In genomic region chr15:63063877-63064409, GRCh38 we compare ENCODE assay signal across 30 cellular contexts. TPM values are rescaled to one million over a fixed set of nuclear protein-coding genes. Genes with fewer than 3 reads are reported as not detected.
A peak's percentile ranks its signal among the peaks of the same experiment; 100 is the strongest.
DNase-seq lines count a peak whose midpoint lies in the region; ATAC-seq and TF ChIP-seq lines count a peak whose summit lies in the region.
"Had no signal": no experiment of that assay in that cellular context is flagged by ENCODE, and none has a peak within 500 bp of the region (broad histone marks: within the 10 kb centered on the region; RNA-seq: fewer than 3 reads in every experiment).

No MANE protein-coding gene starts in this region.

- peak overlapping the region; percentile 69 for H3K27ac Mint-ChIP-seq in osteocyte (ENCODE audit: unreplicated experiment)
- H3K27ac Mint-ChIP-seq in nephron progenitor cell, result no peak overlapping the region
- H3K27ac Mint-ChIP-seq: activated CD8-positive, alpha-beta memory T cell treated with anti-CD3 and anti-CD28 coated beads, Interleukin-2, amount 10 ng/mL, durations not matched to agents 7 days and 5 days; activated naive CD8-positive, alpha-beta T cell treated with anti-CD3 and anti-CD28 coated beads, Interleukin-2, amount 50 U/mL, for 24 hours; endodermal cell; stimulated activated naive CD8-positive, alpha-beta T cell treated with anti-CD3 and anti-CD28 coated beads, Interleukin-15, amount 100 ng/mL, for 72 hours; T-helper 1 cell treated with Interleukin-12 subunit alpha and Interleukin-12 subunit beta and Interleukin-4 antibody, amounts not matched to agents 30 μg/mL and 1 μg/mL, for 36 hours had no signal

- TF ChIP-seq CTCF in cardiac muscle cell (IDR thresholded peaks at IDR 0.05; ENCODE audit: low read depth, low read length), result no peak
- TF ChIP-seq CTCF in esophagus squamous epithelium (IDR thresholded peaks at IDR 0.05), result no peak
- TF ChIP-seq CTCF in osteocyte (IDR thresholded peaks at IDR 0.05), result no peak
- TF ChIP-seq CTCF in nephron progenitor cell (IDR thresholded peaks at IDR 0.05), result no peak

- H3K36me3 Mint-ChIP-seq in osteocyte (ENCODE audit: unreplicated experiment) (peaks cover 91% of the 10 kb centered on the region), nephron progenitor cell (ENCODE audit: low read depth) (peaks cover 90% of the 10 kb centered on the region)
- H3K36me3 Mint-ChIP-seq: activated CD8-positive, alpha-beta memory T cell treated with anti-CD3 and anti-CD28 coated beads, Interleukin-2, amount 10 ng/mL, durations not matched to agents 7 days and 5 days had no signal

- H3K4me1 ChIP-seq in cardiac muscle cell (ENCODE audit: low read depth) (peaks cover 51% of the 10 kb centered on the region), esophagus squamous epithelium (peaks cover 0 to 23% (median 0%) of the 10 kb centered on the region in 3 donors)
- H3K4me1 ChIP-seq: Caco-2, foreskin keratinocyte had no signal

- intact Hi-C loops in left cardiac atrium (cut with DNase I), result no loop called here
- intact Hi-C loops in esophagus squamous epithelium (cut with DNase I), result no loop called here

- TF ChIP-seq POLR2A in esophagus squamous epithelium (IDR thresholded peaks at IDR 0.05), result no peak

- H3K4me3 ChIP-seq in cardiac muscle cell, result no peak overlapping the region
- no peak overlapping the region for H3K4me3 ChIP-seq in esophagus squamous epithelium
- H3K4me3 ChIP-seq: lung, mucosa of descending colon, thyroid gland had no signal

- ATAC-seq in left cardiac atrium, result no peak
- ATAC-seq in GM18861 (IDR thresholded peaks at IDR 0.05; ENCODE audit: unreplicated experiment), result no peak
- ATAC-seq: activated CD4-positive, CD25-positive, alpha-beta regulatory T cell treated with anti-CD3 and anti-CD28 coated beads, Interleukin-2, amount 50 U/mL, for 24 hours; activated CD8-positive, alpha-beta memory T cell treated with anti-CD3 and anti-CD28 coated beads, Interleukin-2, amount 10 ng/mL, durations not matched to agents 7 days and 5 days; activated naive CD8-positive, alpha-beta T cell treated with anti-CD3 and anti-CD28 coated beads, Interleukin-2, amount 50 U/mL, for 24 hours; esophagus mucosa; foreskin keratinocyte; mucosa of descending colon; right cardiac atrium; stimulated activated naive CD8-positive, alpha-beta T cell treated with anti-CD3 and anti-CD28 coated beads, Interleukin-15, amount 100 ng/mL, for 72 hours had no signal

- H3K4me3 Mint-ChIP-seq in osteocyte (ENCODE audit: unreplicated experiment), result no peak overlapping the region
- no peak overlapping the region for H3K4me3 Mint-ChIP-seq in nephron progenitor cell
- H3K4me3 Mint-ChIP-seq: activated CD8-positive, alpha-beta memory T cell treated with anti-CD3 and anti-CD28 coated beads, Interleukin-2, amount 10 ng/mL, durations not matched to agents 7 days and 5 days; activated naive CD8-positive, alpha-beta T cell treated with anti-CD3 and anti-CD28 coated beads, Interleukin-2, amount 50 U/mL, for 24 hours; CD14-positive monocyte; central memory CD8-positive, alpha-beta T cell; endodermal cell; neural crest cell; stimulated activated naive CD8-positive, alpha-beta T cell treated with anti-CD3 and anti-CD28 coated beads, Interleukin-15, amount 100 ng/mL, for 72 hours; T-helper 1 cell treated with Interleukin-12 subunit alpha and Interleukin-12 subunit beta and Interleukin-4 antibody, amounts not matched to agents 30 μg/mL and 1 μg/mL, for 36 hours had no signal

- DNase-seq in cardiac muscle cell (ENCODE audit: low read depth in 1 of 2, low spot score in 1 of 2) (no peak), left cardiac atrium (no peak), esophagus squamous epithelium (lab: John Stamatoyannopoulos, UW) (no peak), osteocyte (ENCODE audit: extremely low spot score, unreplicated experiment) (no peak), nephron progenitor cell (no peak), HK-2 (ENCODE audit: unreplicated experiment) (no peak), amygdala (lab: John Stamatoyannopoulos, UW) (no peak)
- DNase-seq: activated CD4-positive, alpha-beta T cell treated with anti-CD3 and anti-CD28 coated beads, Interleukin-2, amount 50 U/mL, for 4 hours; activated CD8-positive, alpha-beta memory T cell treated with anti-CD3 and anti-CD28 coated beads, Interleukin-2, amount 10 ng/mL, durations not matched to agents 7 days and 5 days; activated naive CD4-positive, alpha-beta T cell; activated naive CD8-positive, alpha-beta T cell treated with anti-CD3 and anti-CD28 coated beads, Interleukin-2, amount 50 U/mL, for 24 hours; Caco-2; endodermal cell; foreskin keratinocyte; mucosa of descending colon; NCI-H1105; NCI-H187; right cardiac atrium; stimulated activated CD4-positive, alpha-beta T cell treated with anti-CD3 and anti-CD28 coated beads, Interleukin-12 subunit alpha, Interleukin-12 subunit beta, amount 100 ng/mL, for 4 hours; stimulated activated CD4-positive, alpha-beta T cell treated with anti-CD3 and anti-CD28 coated beads, Interleukin-2, amount 100 ng/mL, for 48 hours; stimulated activated naive CD8-positive, alpha-beta T cell treated with anti-CD3 and anti-CD28 coated beads, Interleukin-15, amount 100 ng/mL, for 72 hours; thyroid gland had no signal

- 88% methylated on average over 13 of the region's 13 CpGs for WGBS in esophagus squamous epithelium, 2 donors

- no peaks in the 10 kb centered on the region for H3K27me3 Mint-ChIP-seq in osteocyte (ENCODE audit: unreplicated experiment)
- H3K27me3 Mint-ChIP-seq in nephron progenitor cell (ENCODE audit: low read depth, poor library complexity), result no peaks in the 10 kb centered on the region
- H3K27me3 Mint-ChIP-seq: activated CD8-positive, alpha-beta memory T cell treated with anti-CD3 and anti-CD28 coated beads, Interleukin-2, amount 10 ng/mL, durations not matched to agents 7 days and 5 days; activated naive CD8-positive, alpha-beta T cell treated with anti-CD3 and anti-CD28 coated beads, Interleukin-2, amount 50 U/mL, for 24 hours; central memory CD8-positive, alpha-beta T cell; stimulated activated naive CD8-positive, alpha-beta T cell treated with anti-CD3 and anti-CD28 coated beads, Interleukin-15, amount 100 ng/mL, for 72 hours had no signal

- H3K9me3 Mint-ChIP-seq in osteocyte (ENCODE audit: unreplicated experiment) (no peaks in the 10 kb centered on the region), nephron progenitor cell (no peaks in the 10 kb centered on the region)
- H3K9me3 Mint-ChIP-seq: activated naive CD8-positive, alpha-beta T cell treated with anti-CD3 and anti-CD28 coated beads, Interleukin-2, amount 50 U/mL, for 24 hours; CD14-positive monocyte; central memory CD8-positive, alpha-beta T cell; endodermal cell; neural crest cell; stimulated activated naive CD8-positive, alpha-beta T cell treated with anti-CD3 and anti-CD28 coated beads, Interleukin-15, amount 100 ng/mL, for 72 hours; T-helper 1 cell treated with Interleukin-12 subunit alpha and Interleukin-12 subunit beta and Interleukin-4 antibody, amounts not matched to agents 30 μg/mL and 1 μg/mL, for 36 hours had no signal

- H3K27me3 ChIP-seq in cardiac muscle cell (no peaks in the 10 kb centered on the region), esophagus squamous epithelium (no peaks in the 10 kb centered on the region)
- H3K27me3 ChIP-seq: foreskin keratinocyte, thyroid gland had no signal

- H3K27ac ChIP-seq in cardiac muscle cell (peak overlapping the region; percentile 13), esophagus squamous epithelium (peak overlapping the region in 3 of 4 donors; percentile 10 to 18 (median 16))
- H3K27ac ChIP-seq: foreskin keratinocyte, thyroid gland had no signal

- H3K36me3 ChIP-seq in cardiac muscle cell (peaks cover 88% of the 10 kb centered on the region), esophagus squamous epithelium (peaks cover 9 to 96% (median 19%) of the 10 kb centered on the region in 3 donors)

- H3K4me1 Mint-ChIP-seq in osteocyte (ENCODE audit: unreplicated experiment), result peaks cover 55% of the 10 kb centered on the region
- H3K4me1 Mint-ChIP-seq in nephron progenitor cell, result peaks cover 50% of the 10 kb centered on the region
- H3K4me1 Mint-ChIP-seq: activated naive CD8-positive, alpha-beta T cell treated with anti-CD3 and anti-CD28 coated beads, Interleukin-2, amount 50 U/mL, for 24 hours; central memory CD8-positive, alpha-beta T cell; stimulated activated naive CD8-positive, alpha-beta T cell treated with anti-CD3 and anti-CD28 coated beads, Interleukin-15, amount 100 ng/mL, for 72 hours had no signal

- H3K9me3 ChIP-seq in cardiac muscle cell (ENCODE audit: low read depth) (no peaks in the 10 kb centered on the region), esophagus squamous epithelium (no peaks in the 10 kb centered on the region)
- H3K9me3 ChIP-seq: Caco-2, mucosa of descending colon, thyroid gland had no signal

RNA-seq across cellular contexts. Expression of gene TPM1, which starts 21.4 kb away (rescaled TPM):
- total RNA-seq in cardiac muscle cell (6,553 and 8,453 TPM in 2 replicates), left cardiac atrium (1,000 to 10,000 TPM; 8,049 to 9,104 TPM), esophagus squamous epithelium (100 to 1,000 TPM in 2 of 4 donors, 10 to 100 TPM in 2; 44.3 to 680 (median 138) TPM), osteocyte (1,635 and 1,747 TPM in 2 replicates)
- 7,519 and 10,138 TPM in 2 replicates for polyA plus RNA-seq in cardiac muscle cell

RNA-seq across cellular contexts. Expression of gene LACTB, which starts 57.7 kb away (rescaled TPM):
- 13.3 and 14.1 TPM in 2 replicates for total RNA-seq in cardiac muscle cell
- polyA plus RNA-seq in cardiac muscle cell, result 14.0 and 18.0 TPM in 2 replicates
- 10 to 100 TPM; 18.2 to 20.3 TPM for total RNA-seq in left cardiac atrium
- 10 to 100 TPM in 3 of 4 donors, 1 to 10 TPM in 1; 9.7 to 22.6 (median 12.1) TPM for total RNA-seq in esophagus squamous epithelium
- 11.2 and 13.3 TPM in 2 replicates for total RNA-seq in osteocyte
